ENCODE assay signal across 8 cellular contexts in genomic region chr1:16145030-16145987, GRCh38.
DNase-seq lines count a peak whose midpoint lies in the region; ATAC-seq and TF ChIP-seq lines count a peak whose summit lies in the region.

No MANE protein-coding gene starts in this region.

- peak overlapping the region; percentile 70 to 94 (median 84) for H3K4me2 ChIP-seq in BLaER1 treated with 17β-estradiol and CSF1 and Interleukin-3, amounts not matched to agents 10 nM and 100 nM

- H3K9me3 ChIP-seq in BLaER1 treated with 17β-estradiol and CSF1 and Interleukin-3, amounts not matched to agents 10 nM and 100 nM (replicated peaks in 1 of 11), result no peaks in the 10 kb centered on the region
- no peaks in the 10 kb centered on the region for H3K9me3 ChIP-seq in muscle layer of colon (ENCODE audit: low read length)

- H3K9ac ChIP-seq in BLaER1 treated with 17β-estradiol and CSF1 and Interleukin-3, amounts not matched to agents 10 nM and 100 nM, result peak overlapping the region in 4 of 11 experiments; percentile 10 to 29 (median 16); a peak in 3 of 22 replicates
- H3K9ac ChIP-seq in muscle layer of colon (ENCODE audit: low read length), result peak overlapping the region; percentile 57

- DNase-seq in NCI-H345 (lab: John Stamatoyannopoulos, UW) (peak; percentile 59), epithelial cell of esophagus (ENCODE audit: low read depth) (peak; percentile 86)
- no peak for DNase-seq in central memory CD4-positive, alpha-beta T cell

- peak overlapping the region in 1 of 10 experiments; percentile 11; a peak in 2 of 20 replicates for H3K4me3 ChIP-seq in BLaER1 treated with 17β-estradiol and CSF1 and Interleukin-3, amounts not matched to agents 10 nM and 100 nM
- H3K4me3 ChIP-seq in epithelial cell of esophagus (ENCODE audit: low read length) (peak overlapping the region; percentile 22), muscle layer of colon (ENCODE audit: low read depth in 1 of 2, low read length in 2 of 2) (peak overlapping the region; percentile 56 to 64)

- peaks cover 0 to 9% (median 0%) of the 10 kb centered on the region in 11 experiments; a peak in 2 of 22 replicates for H3K36me3 ChIP-seq in BLaER1 treated with 17β-estradiol and CSF1 and Interleukin-3, amounts not matched to agents 10 nM and 100 nM
- H3K36me3 ChIP-seq in muscle layer of colon (ENCODE audit: insufficient read depth, low read length), result peaks cover 6% of the 10 kb centered on the region

- peaks cover 56 to 81% (median 76%) of the 10 kb centered on the region in 10 experiments for H3K4me1 ChIP-seq in BLaER1 treated with 17β-estradiol and CSF1 and Interleukin-3, amounts not matched to agents 10 nM and 100 nM
- H3K4me1 ChIP-seq in muscle layer of colon (ENCODE audit: insufficient read depth, low read length), result peaks cover 47% of the 10 kb centered on the region

- H3K27me3 ChIP-seq in BLaER1 treated with 17β-estradiol and CSF1 and Interleukin-3, amounts not matched to agents 10 nM and 100 nM, result peaks cover 5 to 45% (median 19%) of the 10 kb centered on the region in 11 experiments; a peak in 18 of 22 replicates
- no peaks in the 10 kb centered on the region for H3K27me3 ChIP-seq in muscle layer of colon (ENCODE audit: control insufficient read depth in 1 of 2, insufficient read depth in 2 of 2, low read length in 2 of 2)

- no peak for TF ChIP-seq CTCF in epithelial cell of esophagus (IDR thresholded peaks at IDR 0.05; ENCODE audit: insufficient read depth, low read depth, low read length, missing control alignments)

- ATAC-seq in HG03442 (IDR thresholded peaks at IDR 0.05; ENCODE audit: unreplicated experiment) (no peak), GM21723 (IDR thresholded peaks at IDR 0.05; ENCODE audit: unreplicated experiment) (no peak), GM21526 (IDR thresholded peaks at IDR 0.05; ENCODE audit: low FRiP score, unreplicated experiment) (no peak)

- H4K20me1 ChIP-seq in BLaER1 treated with 17β-estradiol and CSF1 and Interleukin-3, amounts not matched to agents 10 nM and 100 nM, result peaks cover 0 to 51% (median 26%) of the 10 kb centered on the region in 11 experiments; a peak in 14 of 22 replicates

- no peak overlapping the region; a peak in 1 of 22 replicates for H3K27ac ChIP-seq in BLaER1 treated with 17β-estradiol and CSF1 and Interleukin-3, amounts not matched to agents 10 nM and 100 nM
- peak overlapping the region; percentile 73 for H3K27ac ChIP-seq in muscle layer of colon (ENCODE audit: low read depth, low read length)
